In the genomic region with DNA sequence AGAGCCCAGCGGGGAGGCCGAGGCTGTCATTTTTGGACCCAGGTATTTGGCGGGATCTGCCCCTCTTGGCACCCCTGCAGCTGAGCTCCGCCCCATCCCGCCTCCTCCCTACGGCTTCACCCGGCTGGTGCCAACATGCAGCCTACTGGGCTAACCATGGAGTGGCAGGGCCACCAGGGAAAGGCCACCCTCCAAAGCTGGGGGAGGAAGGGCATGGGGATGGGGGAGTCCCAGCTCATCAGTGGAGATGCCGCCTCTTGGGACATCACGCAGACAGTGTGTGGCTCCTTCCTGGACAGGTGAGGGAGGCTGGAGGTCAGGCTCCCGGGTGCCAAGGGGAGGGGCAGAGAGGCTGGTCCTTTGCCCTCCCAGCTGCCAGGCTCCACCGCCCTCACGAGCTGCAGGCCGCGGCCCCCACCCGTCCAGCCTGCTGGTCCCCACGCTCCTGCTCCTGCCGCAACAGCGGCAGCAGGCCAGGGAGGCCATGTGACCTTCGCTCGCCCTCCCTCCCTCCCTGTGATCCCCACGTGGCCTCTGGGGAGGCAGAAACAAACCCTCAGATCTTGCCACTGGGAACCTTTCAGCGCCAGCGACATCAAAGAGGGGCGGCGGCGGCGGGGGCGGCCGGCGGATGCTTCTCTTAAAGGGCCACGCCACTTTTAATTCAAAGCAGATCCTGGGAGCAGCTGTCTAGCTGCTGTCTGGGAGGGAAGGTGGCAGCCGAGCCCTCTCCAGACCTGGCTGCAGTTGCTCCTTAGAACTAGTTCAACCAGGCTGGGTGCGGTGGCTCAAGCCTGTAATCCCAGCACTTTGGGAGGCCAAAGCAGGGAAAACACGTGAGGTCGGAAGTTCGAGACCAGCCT, we compare ENCODE assay signal across 1 cellular context.
TF ChIP-seq lines count a peak whose summit lies in the region.

No MANE protein-coding gene starts in this region.

TF ChIP-seq in HepG2, 621 proteins besides CTCF, POLR2A, EP300 and RAD21 (continued from another document and continues in another):
- TF ChIP-seq, protein P1, sequence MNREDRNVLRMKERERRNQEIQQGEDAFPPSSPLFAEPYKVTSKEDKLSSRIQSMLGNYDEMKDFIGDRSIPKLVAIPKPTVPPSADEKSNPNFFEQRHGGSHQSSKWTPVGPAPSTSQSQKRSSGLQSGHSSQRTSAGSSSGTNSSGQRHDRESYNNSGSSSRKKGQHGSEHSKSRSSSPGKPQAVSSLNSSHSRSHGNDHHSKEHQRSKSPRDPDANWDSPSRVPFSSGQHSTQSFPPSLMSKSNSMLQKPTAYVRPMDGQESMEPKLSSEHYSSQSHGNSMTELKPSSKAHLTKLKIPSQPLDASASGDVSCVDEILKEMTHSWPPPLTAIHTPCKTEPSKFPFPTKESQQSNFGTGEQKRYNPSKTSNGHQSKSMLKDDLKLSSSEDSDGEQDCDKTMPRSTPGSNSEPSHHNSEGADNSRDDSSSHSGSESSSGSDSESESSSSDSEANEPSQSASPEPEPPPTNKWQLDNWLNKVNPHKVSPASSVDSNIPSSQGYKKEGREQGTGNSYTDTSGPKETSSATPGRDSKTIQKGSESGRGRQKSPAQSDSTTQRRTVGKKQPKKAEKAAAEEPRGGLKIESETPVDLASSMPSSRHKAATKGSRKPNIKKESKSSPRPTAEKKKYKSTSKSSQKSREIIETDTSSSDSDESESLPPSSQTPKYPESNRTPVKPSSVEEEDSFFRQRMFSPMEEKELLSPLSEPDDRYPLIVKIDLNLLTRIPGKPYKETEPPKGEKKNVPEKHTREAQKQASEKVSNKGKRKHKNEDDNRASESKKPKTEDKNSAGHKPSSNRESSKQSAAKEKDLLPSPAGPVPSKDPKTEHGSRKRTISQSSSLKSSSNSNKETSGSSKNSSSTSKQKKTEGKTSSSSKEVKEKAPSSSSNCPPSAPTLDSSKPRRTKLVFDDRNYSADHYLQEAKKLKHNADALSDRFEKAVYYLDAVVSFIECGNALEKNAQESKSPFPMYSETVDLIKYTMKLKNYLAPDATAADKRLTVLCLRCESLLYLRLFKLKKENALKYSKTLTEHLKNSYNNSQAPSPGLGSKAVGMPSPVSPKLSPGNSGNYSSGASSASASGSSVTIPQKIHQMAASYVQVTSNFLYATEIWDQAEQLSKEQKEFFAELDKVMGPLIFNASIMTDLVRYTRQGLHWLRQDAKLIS (CRISPR knock-in tag; IDR thresholded peaks at IDR 0.05): no peak; the same call in 1 of the 2 replicates
- TF ChIP-seq, protein P2, sequence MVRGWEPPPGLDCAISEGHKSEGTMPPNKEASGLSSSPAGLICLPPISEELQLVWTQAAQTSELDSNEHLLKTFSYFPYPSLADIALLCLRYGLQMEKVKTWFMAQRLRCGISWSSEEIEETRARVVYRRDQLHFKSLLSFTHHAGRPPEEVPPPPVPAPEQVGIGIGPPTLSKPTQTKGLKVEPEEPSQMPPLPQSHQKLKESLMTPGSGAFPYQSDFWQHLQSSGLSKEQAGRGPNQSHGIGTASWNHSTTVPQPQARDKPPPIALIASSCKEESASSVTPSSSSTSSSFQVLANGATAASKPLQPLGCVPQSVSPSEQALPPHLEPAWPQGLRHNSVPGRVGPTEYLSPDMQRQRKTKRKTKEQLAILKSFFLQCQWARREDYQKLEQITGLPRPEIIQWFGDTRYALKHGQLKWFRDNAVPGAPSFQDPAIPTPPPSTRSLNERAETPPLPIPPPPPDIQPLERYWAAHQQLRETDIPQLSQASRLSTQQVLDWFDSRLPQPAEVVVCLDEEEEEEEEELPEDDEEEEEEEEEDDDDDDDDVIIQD (CRISPR knock-in tag; IDR thresholded peaks at IDR 0.05; ENCODE audit: low read depth): peak; percentile 76
- TF ChIP-seq NFKBIZ (CRISPR knock-in tag; IDR thresholded peaks at IDR 0.05) (peak; percentile 90), MEIS2 (CRISPR knock-in tag; IDR thresholded peaks at IDR 0.05) (peak; percentile 91), ZNF274 (CRISPR knock-in tag; IDR thresholded peaks at IDR 0.05) (peak; percentile 95), GPN1 (CRISPR knock-in tag; IDR thresholded peaks at IDR 0.05; ENCODE audit: borderline replicate concordance) (no peak; the same call in 1 of the 2 replicates), KDM5B (CRISPR knock-in tag; IDR thresholded peaks at IDR 0.05; ENCODE audit: borderline replicate concordance) (peak; percentile 96), CHCHD3 (CRISPR knock-in tag; IDR thresholded peaks at IDR 0.05) (no peak), ONECUT2 (CRISPR knock-in tag; IDR thresholded peaks at IDR 0.05) (peak; percentile 56; the same call in 1 of the 2 replicates), ZBTB20 (CRISPR knock-in tag; IDR thresholded peaks at IDR 0.05; ENCODE audit: borderline replicate concordance, low read depth) (peak; percentile 93; the same call in 1 of the 2 replicates), NFYB (CRISPR knock-in tag; IDR thresholded peaks at IDR 0.05) (0 out of 2 replicates have a peak, but pooled peaks have one; percentile 36), SP140L (CRISPR knock-in tag; IDR thresholded peaks at IDR 0.05; ENCODE audit: borderline replicate concordance) (no peak), GTF3A (CRISPR knock-in tag; conservative IDR thresholded peaks at IDR 0.05) (0 out of 2 replicates have a peak, but pooled peaks have one; percentile 70), XBP1 (CRISPR knock-in tag; IDR thresholded peaks at IDR 0.05) (no peak), RAD51 (IDR thresholded peaks at IDR 0.05; ENCODE audit: borderline replicate concordance) (peak; percentile 83), PTBP1 (IDR thresholded peaks at IDR 0.05; ENCODE audit: low read depth, low read length, poor library complexity, severe bottlenecking) (no peak), ZC3H4 (CRISPR knock-in tag; IDR thresholded peaks at IDR 0.05; ENCODE audit: borderline replicate concordance) (no peak; the same call in 1 of the 2 replicates), STAT5B (CRISPR knock-in tag; IDR thresholded peaks at IDR 0.05) (peak; percentile 82; the same call in 1 of the 2 replicates), ZNF607 (CRISPR knock-in tag; IDR thresholded peaks at IDR 0.05; ENCODE audit: borderline replicate concordance) (peak; percentile 67; the same call in 1 of the 2 replicates), ZBTB7A (CRISPR knock-in tag; IDR thresholded peaks at IDR 0.05) (peak; percentile 93), ZNF3 (CRISPR knock-in tag; IDR thresholded peaks at IDR 0.05) (no peak), ZNF839 (CRISPR knock-in tag; IDR thresholded peaks at IDR 0.05; ENCODE audit: borderline replicate concordance) (peak; percentile 76; the same call in 1 of the 2 replicates), ZNF557 (CRISPR knock-in tag; IDR thresholded peaks at IDR 0.05) (0 out of 2 replicates have a peak, but pooled peaks have one; percentile 65), RFXAP (CRISPR knock-in tag; IDR thresholded peaks at IDR 0.05; ENCODE audit: borderline replicate concordance) (peak; percentile 67), ZNF124 (CRISPR knock-in tag; IDR thresholded peaks at IDR 0.05) (peak; percentile 68; the same call in 1 of the 2 replicates), KAT7 (CRISPR knock-in tag; IDR thresholded peaks at IDR 0.05; ENCODE audit: borderline replicate concordance) (peak; percentile 70), GZF1 (CRISPR knock-in tag; IDR thresholded peaks at IDR 0.05) (no peak), ESRRA (CRISPR knock-in tag; IDR thresholded peaks at IDR 0.05; ENCODE audit: low read depth) (peak; percentile 82), ZMYM2 (CRISPR knock-in tag; IDR thresholded peaks at IDR 0.05) (peak; percentile 79; the same call in 1 of the 2 replicates), ZNF431 (CRISPR knock-in tag; IDR thresholded peaks at IDR 0.05; ENCODE audit: borderline replicate concordance, low read depth) (0 out of 2 replicates have a peak, but pooled peaks have one; percentile 45), HES4 (CRISPR knock-in tag; IDR thresholded peaks at IDR 0.05; ENCODE audit: borderline replicate concordance) (peak; percentile 6; the same call in 1 of the 2 replicates), SRSF4 (IDR thresholded peaks at IDR 0.05; ENCODE audit: low read depth, low read length, poor library complexity, severe bottlenecking) (no peak), MXI1 (IDR thresholded peaks at IDR 0.05; ENCODE audit: borderline replicate concordance, low read depth, low read length) (peak; percentile 96), ZNF292 (CRISPR knock-in tag; IDR thresholded peaks at IDR 0.05; ENCODE audit: borderline replicate concordance, low read depth) (peak; percentile 95)
- TF ChIP-seq, protein P3, sequence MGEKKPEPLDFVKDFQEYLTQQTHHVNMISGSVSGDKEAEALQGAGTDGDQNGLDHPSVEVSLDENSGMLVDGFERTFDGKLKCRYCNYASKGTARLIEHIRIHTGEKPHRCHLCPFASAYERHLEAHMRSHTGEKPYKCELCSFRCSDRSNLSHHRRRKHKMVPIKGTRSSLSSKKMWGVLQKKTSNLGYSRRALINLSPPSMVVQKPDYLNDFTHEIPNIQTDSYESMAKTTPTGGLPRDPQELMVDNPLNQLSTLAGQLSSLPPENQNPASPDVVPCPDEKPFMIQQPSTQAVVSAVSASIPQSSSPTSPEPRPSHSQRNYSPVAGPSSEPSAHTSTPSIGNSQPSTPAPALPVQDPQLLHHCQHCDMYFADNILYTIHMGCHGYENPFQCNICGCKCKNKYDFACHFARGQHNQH (CRISPR knock-in tag; IDR thresholded peaks at IDR 0.05): peak; percentile 97
- TF ChIP-seq, protein P4, sequence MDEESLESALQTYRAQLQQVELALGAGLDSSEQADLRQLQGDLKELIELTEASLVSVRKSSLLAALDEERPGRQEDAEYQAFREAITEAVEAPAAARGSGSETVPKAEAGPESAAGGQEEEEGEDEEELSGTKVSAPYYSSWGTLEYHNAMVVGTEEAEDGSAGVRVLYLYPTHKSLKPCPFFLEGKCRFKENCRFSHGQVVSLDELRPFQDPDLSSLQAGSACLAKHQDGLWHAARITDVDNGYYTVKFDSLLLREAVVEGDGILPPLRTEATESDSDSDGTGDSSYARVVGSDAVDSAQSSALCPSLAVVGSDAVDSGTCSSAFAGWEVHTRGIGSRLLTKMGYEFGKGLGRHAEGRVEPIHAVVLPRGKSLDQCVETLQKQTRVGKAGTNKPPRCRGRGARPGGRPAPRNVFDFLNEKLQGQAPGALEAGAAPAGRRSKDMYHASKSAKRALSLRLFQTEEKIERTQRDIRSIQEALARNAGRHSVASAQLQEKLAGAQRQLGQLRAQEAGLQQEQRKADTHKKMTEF (CRISPR knock-in tag; IDR thresholded peaks at IDR 0.05): peak; percentile 96
- TF ChIP-seq, protein P5, sequence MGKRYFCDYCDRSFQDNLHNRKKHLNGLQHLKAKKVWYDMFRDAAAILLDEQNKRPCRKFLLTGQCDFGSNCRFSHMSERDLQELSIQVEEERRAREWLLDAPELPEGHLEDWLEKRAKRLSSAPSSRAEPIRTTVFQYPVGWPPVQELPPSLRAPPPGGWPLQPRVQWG (CRISPR knock-in tag; IDR thresholded peaks at IDR 0.05; ENCODE audit: borderline replicate concordance, low read depth): no peak
- TF ChIP-seq, protein P6, sequence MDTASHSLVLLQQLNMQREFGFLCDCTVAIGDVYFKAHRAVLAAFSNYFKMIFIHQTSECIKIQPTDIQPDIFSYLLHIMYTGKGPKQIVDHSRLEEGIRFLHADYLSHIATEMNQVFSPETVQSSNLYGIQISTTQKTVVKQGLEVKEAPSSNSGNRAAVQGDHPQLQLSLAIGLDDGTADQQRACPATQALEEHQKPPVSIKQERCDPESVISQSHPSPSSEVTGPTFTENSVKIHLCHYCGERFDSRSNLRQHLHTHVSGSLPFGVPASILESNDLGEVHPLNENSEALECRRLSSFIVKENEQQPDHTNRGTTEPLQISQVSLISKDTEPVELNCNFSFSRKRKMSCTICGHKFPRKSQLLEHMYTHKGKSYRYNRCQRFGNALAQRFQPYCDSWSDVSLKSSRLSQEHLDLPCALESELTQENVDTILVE (CRISPR knock-in tag; IDR thresholded peaks at IDR 0.05): peak; percentile 85
- TF ChIP-seq, protein P7, sequence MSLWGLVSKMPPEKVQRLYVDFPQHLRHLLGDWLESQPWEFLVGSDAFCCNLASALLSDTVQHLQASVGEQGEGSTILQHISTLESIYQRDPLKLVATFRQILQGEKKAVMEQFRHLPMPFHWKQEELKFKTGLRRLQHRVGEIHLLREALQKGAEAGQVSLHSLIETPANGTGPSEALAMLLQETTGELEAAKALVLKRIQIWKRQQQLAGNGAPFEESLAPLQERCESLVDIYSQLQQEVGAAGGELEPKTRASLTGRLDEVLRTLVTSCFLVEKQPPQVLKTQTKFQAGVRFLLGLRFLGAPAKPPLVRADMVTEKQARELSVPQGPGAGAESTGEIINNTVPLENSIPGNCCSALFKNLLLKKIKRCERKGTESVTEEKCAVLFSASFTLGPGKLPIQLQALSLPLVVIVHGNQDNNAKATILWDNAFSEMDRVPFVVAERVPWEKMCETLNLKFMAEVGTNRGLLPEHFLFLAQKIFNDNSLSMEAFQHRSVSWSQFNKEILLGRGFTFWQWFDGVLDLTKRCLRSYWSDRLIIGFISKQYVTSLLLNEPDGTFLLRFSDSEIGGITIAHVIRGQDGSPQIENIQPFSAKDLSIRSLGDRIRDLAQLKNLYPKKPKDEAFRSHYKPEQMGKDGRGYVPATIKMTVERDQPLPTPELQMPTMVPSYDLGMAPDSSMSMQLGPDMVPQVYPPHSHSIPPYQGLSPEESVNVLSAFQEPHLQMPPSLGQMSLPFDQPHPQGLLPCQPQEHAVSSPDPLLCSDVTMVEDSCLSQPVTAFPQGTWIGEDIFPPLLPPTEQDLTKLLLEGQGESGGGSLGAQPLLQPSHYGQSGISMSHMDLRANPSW (CRISPR knock-in tag; IDR thresholded peaks at IDR 0.05; ENCODE audit: borderline replicate concordance): 0 out of 2 replicates have a peak, but pooled peaks have one; percentile 58
- TF ChIP-seq, protein P8, sequence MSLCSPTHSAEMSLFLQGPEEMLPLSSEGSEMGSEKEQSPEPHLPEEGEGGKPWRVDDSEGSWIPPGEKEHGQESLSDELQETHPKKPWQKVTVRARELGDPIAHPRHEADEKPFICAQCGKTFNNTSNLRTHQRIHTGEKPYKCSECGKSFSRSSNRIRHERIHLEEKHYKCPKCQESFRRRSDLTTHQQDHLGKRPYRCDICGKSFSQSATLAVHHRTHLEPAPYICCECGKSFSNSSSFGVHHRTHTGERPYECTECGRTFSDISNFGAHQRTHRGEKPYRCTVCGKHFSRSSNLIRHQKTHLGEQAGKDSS (CRISPR knock-in tag; IDR thresholded peaks at IDR 0.05; ENCODE audit: borderline replicate concordance, low read depth): peak; percentile 98; the same call in 1 of the 2 replicates
- TF ChIP-seq, protein P9, sequence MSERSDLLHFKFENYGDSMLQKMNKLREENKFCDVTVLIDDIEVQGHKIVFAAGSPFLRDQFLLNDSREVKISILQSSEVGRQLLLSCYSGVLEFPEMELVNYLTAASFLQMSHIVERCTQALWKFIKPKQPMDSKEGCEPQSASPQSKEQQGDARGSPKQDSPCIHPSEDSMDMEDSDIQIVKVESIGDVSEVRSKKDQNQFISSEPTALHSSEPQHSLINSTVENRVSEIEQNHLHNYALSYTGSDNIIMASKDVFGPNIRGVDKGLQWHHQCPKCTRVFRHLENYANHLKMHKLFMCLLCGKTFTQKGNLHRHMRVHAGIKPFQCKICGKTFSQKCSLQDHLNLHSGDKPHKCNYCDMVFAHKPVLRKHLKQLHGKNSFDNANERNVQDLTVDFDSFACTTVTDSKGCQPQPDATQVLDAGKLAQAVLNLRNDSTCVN (CRISPR knock-in tag; IDR thresholded peaks at IDR 0.05; ENCODE audit: borderline replicate concordance): 0 out of 2 replicates have a peak, but pooled peaks have one; percentile 11
- TF ChIP-seq, protein P10, sequence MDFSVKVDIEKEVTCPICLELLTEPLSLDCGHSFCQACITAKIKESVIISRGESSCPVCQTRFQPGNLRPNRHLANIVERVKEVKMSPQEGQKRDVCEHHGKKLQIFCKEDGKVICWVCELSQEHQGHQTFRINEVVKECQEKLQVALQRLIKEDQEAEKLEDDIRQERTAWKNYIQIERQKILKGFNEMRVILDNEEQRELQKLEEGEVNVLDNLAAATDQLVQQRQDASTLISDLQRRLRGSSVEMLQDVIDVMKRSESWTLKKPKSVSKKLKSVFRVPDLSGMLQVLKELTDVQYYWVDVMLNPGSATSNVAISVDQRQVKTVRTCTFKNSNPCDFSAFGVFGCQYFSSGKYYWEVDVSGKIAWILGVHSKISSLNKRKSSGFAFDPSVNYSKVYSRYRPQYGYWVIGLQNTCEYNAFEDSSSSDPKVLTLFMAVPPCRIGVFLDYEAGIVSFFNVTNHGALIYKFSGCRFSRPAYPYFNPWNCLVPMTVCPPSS (IDR thresholded peaks at IDR 0.05): no peak
